In genomic region chr19:6737284-6737872, GRCh38 we compare ENCODE assay signal across 1 cellular context.
TF ChIP-seq lines count a peak whose summit lies in the region.

TSS of gene GPR108 (minus strand) at chr19:6737580. CDS start at chr19:6737576, 4 bp downstream.

TF ChIP-seq in HepG2, 621 proteins besides CTCF, POLR2A, EP300 and RAD21 (continued from another document and continues in another):
- TF ChIP-seq NFE2L1 (CRISPR knock-in tag; IDR thresholded peaks at IDR 0.05; ENCODE audit: borderline replicate concordance), result no peak
- TF ChIP-seq HOXD1 (CRISPR knock-in tag; IDR thresholded peaks at IDR 0.05), result no peak
- TF ChIP-seq NONO (IDR thresholded peaks at IDR 0.05), result 0 out of 2 replicates have a peak, but pooled peaks have one; percentile 25
- no peak; the same call in none of the 2 replicates for TF ChIP-seq NONO (CRISPR knock-in tag; conservative IDR thresholded peaks at IDR 0.05)
- TF ChIP-seq, protein P1, sequence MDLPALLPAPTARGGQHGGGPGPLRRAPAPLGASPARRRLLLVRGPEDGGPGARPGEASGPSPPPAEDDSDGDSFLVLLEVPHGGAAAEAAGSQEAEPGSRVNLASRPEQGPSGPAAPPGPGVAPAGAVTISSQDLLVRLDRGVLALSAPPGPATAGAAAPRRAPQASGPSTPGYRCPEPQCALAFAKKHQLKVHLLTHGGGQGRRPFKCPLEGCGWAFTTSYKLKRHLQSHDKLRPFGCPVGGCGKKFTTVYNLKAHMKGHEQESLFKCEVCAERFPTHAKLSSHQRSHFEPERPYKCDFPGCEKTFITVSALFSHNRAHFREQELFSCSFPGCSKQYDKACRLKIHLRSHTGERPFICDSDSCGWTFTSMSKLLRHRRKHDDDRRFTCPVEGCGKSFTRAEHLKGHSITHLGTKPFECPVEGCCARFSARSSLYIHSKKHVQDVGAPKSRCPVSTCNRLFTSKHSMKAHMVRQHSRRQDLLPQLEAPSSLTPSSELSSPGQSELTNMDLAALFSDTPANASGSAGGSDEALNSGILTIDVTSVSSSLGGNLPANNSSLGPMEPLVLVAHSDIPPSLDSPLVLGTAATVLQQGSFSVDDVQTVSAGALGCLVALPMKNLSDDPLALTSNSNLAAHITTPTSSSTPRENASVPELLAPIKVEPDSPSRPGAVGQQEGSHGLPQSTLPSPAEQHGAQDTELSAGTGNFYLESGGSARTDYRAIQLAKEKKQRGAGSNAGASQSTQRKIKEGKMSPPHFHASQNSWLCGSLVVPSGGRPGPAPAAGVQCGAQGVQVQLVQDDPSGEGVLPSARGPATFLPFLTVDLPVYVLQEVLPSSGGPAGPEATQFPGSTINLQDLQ (CRISPR knock-in tag; IDR thresholded peaks at IDR 0.05), result no peak
- TF ChIP-seq SMARCC2 (IDR thresholded peaks at IDR 0.05), result no peak
- no peak for TF ChIP-seq IRX3 (CRISPR knock-in tag; IDR thresholded peaks at IDR 0.05; ENCODE audit: borderline replicate concordance, low read depth)
- TF ChIP-seq ZNF816 (CRISPR knock-in tag; IDR thresholded peaks at IDR 0.05; ENCODE audit: borderline replicate concordance), result no peak
- no peak for TF ChIP-seq ZSCAN20 (CRISPR knock-in tag; IDR thresholded peaks at IDR 0.05; ENCODE audit: borderline replicate concordance)
- TF ChIP-seq MYNN (CRISPR knock-in tag; IDR thresholded peaks at IDR 0.05; ENCODE audit: low read depth), result no peak
- no peak for TF ChIP-seq DNMT1 (CRISPR knock-in tag; IDR thresholded peaks at IDR 0.05)
- TF ChIP-seq ELF3 (CRISPR knock-in tag; IDR thresholded peaks at IDR 0.05), result no peak
- peak; percentile 99 for TF ChIP-seq SP2 (CRISPR knock-in tag; IDR thresholded peaks at IDR 0.05)
- peak; percentile 79; the same call in 1 of the 2 replicates for TF ChIP-seq HMGXB3 (CRISPR knock-in tag; IDR thresholded peaks at IDR 0.05; ENCODE audit: borderline replicate concordance)
- no peak for TF ChIP-seq ZIK1 (CRISPR knock-in tag; IDR thresholded peaks at IDR 0.05; ENCODE audit: borderline replicate concordance, low read depth)
- peak; percentile 66 for TF ChIP-seq GABPA (IDR thresholded peaks at IDR 0.05; ENCODE audit: low read depth, low read length)
- no peak; the same call in 1 of the 2 replicates for TF ChIP-seq GABPA (CRISPR knock-in tag; IDR thresholded peaks at IDR 0.05; ENCODE audit: low read depth)
- no peak for TF ChIP-seq KAT8 (CRISPR knock-in tag; IDR thresholded peaks at IDR 0.05)
- no peak for TF ChIP-seq ZBTB10 (CRISPR knock-in tag; IDR thresholded peaks at IDR 0.05; ENCODE audit: borderline replicate concordance)
- TF ChIP-seq SSRP1 (CRISPR knock-in tag; IDR thresholded peaks at IDR 0.05), result no peak
- TF ChIP-seq ZNF75D (CRISPR knock-in tag; IDR thresholded peaks at IDR 0.05; ENCODE audit: borderline replicate concordance), result no peak
- no peak for TF ChIP-seq GFI1 (CRISPR knock-in tag; IDR thresholded peaks at IDR 0.05; ENCODE audit: borderline replicate concordance)
- TF ChIP-seq FOXP4 (CRISPR knock-in tag; IDR thresholded peaks at IDR 0.05), result no peak
- no peak for TF ChIP-seq U2AF1 (optimal IDR thresholded peaks at IDR 0.05; ENCODE audit: low read depth, low read length)
- no peak for TF ChIP-seq ZNF569 (CRISPR knock-in tag; IDR thresholded peaks at IDR 0.05; ENCODE audit: borderline replicate concordance)
- no peak for TF ChIP-seq SKI (IDR thresholded peaks at IDR 0.05; ENCODE audit: partially characterized antibody)
- no peak for TF ChIP-seq ZNF616 (CRISPR knock-in tag; IDR thresholded peaks at IDR 0.05; ENCODE audit: low read depth)
- TF ChIP-seq KLF12 (CRISPR knock-in tag; IDR thresholded peaks at IDR 0.05; ENCODE audit: borderline replicate concordance), result no peak
- TF ChIP-seq, protein P2, sequence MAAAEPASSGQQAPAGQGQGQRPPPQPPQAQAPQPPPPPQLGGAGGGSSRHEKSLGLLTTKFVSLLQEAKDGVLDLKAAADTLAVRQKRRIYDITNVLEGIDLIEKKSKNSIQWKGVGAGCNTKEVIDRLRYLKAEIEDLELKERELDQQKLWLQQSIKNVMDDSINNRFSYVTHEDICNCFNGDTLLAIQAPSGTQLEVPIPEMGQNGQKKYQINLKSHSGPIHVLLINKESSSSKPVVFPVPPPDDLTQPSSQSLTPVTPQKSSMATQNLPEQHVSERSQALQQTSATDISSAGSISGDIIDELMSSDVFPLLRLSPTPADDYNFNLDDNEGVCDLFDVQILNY (CRISPR knock-in tag; conservative IDR thresholded peaks at IDR 0.05), result no peak
- TF ChIP-seq ELF1 (CRISPR knock-in tag; IDR thresholded peaks at IDR 0.05), result no peak
- TF ChIP-seq ZFP1 (CRISPR knock-in tag; IDR thresholded peaks at IDR 0.05), result no peak
- TF ChIP-seq, protein P3, sequence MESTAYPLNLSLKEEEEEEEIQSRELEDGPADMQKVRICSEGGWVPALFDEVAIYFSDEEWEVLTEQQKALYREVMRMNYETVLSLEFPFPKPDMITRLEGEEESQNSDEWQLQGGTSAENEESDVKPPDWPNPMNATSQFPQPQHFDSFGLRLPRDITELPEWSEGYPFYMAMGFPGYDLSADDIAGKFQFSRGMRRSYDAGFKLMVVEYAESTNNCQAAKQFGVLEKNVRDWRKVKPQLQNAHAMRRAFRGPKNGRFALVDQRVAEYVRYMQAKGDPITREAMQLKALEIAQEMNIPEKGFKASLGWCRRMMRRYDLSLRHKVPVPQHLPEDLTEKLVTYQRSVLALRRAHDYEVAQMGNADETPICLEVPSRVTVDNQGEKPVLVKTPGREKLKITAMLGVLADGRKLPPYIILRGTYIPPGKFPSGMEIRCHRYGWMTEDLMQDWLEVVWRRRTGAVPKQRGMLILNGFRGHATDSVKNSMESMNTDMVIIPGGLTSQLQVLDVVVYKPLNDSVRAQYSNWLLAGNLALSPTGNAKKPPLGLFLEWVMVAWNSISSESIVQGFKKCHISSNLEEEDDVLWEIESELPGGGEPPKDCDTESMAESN (CRISPR knock-in tag; conservative IDR thresholded peaks at IDR 0.05), result 0 out of 2 replicates have a peak, but pooled peaks have one; percentile 47
- no peak for TF ChIP-seq ZBTB26 (CRISPR knock-in tag; IDR thresholded peaks at IDR 0.05; ENCODE audit: borderline replicate concordance)
- TF ChIP-seq KLF6 (CRISPR knock-in tag; IDR thresholded peaks at IDR 0.05), result no peak
- TF ChIP-seq ZNF10 (CRISPR knock-in tag; IDR thresholded peaks at IDR 0.05; ENCODE audit: borderline replicate concordance, low read depth), result no peak
- TF ChIP-seq, protein P4, sequence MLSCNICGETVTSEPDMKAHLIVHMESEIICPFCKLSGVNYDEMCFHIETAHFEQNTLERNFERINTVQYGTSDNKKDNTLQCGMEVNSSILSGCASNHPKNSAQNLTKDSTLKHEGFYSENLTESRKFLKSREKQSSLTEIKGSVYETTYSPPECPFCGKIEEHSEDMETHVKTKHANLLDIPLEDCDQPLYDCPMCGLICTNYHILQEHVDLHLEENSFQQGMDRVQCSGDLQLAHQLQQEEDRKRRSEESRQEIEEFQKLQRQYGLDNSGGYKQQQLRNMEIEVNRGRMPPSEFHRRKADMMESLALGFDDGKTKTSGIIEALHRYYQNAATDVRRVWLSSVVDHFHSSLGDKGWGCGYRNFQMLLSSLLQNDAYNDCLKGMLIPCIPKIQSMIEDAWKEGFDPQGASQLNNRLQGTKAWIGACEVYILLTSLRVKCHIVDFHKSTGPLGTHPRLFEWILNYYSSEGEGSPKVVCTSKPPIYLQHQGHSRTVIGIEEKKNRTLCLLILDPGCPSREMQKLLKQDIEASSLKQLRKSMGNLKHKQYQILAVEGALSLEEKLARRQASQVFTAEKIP (CRISPR knock-in tag; IDR thresholded peaks at IDR 0.05; ENCODE audit: borderline replicate concordance), result no peak
- peak; percentile 19; the same call in 1 of the 2 replicates for TF ChIP-seq ZC3H13 (CRISPR knock-in tag; IDR thresholded peaks at IDR 0.05)
- TF ChIP-seq ZBTB4 (CRISPR knock-in tag; IDR thresholded peaks at IDR 0.05; ENCODE audit: borderline replicate concordance), result no peak
- TF ChIP-seq ZNF660 (CRISPR knock-in tag; IDR thresholded peaks at IDR 0.05; ENCODE audit: borderline replicate concordance, low read depth), result no peak
- no peak for TF ChIP-seq ZNF577 (CRISPR knock-in tag; IDR thresholded peaks at IDR 0.05; ENCODE audit: borderline replicate concordance, low read depth)
